In the genomic region with DNA sequence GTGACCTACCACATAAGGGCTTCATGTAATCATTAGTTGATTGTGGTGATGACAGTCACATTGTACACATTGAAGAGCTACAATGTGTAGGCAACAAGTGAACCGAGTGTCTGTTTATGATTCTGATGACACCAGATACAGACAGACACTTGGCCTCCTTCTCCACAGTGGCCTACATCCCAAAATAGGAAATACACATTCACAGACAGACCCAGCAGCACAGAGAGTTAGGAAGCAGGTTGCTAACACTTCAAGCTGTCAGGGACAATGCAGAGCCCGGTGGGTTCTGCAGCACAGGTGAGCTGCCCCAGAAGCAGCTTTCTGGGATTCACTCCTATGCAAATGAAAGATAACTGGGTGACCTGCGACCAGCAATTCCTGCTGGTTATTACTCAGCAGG, we compare ENCODE assay signal across 34 cellular contexts.
"Had no signal": no experiment of that assay in that cellular context is flagged by ENCODE, and none has a peak within 500 bp of the region (broad histone marks: within the 10 kb centered on the region; RNA-seq: fewer than 3 reads in every experiment).

No MANE protein-coding gene starts in this region.

- H3K36me3 ChIP-seq: MG63 had no signal

- H3K4me2 ChIP-seq: KMS-11 had no signal

- H3K27ac ChIP-seq: KMS-11 had no signal

- H3K27me3 ChIP-seq: MG63 had no signal

- H3K9ac ChIP-seq: KMS-11 had no signal

- H3K9me3 ChIP-seq: MG63 had no signal

- DNase-seq: Karpas-422, Kasumi-1, MG63, MM.1S, MV-4-11, NCI-H1048, NCI-H1092, NCI-H1092 treated with DMSO at 0.1 percent for 48 hours, NCI-H1105, NCI-H1105 treated with DMSO at 0.1 percent for 48 hours, NCI-H1417, NCI-H1417 treated with DMSO at 0.1 percent for 48 hours, NCI-H1436, NCI-H1436 treated with DMSO at 0.1 percent for 48 hours, NCI-H146, NCI-H1694, NCI-H1694 treated with DMSO at 0.1 percent for 48 hours, NCI-H187, NCI-H187 treated with DMSO at 0.1 percent for 48 hours, NCI-H1930, NCI-H2029, NCI-H2029 treated with DMSO at 0.1 percent for 48 hours, NCI-H2081, NCI-H2081 treated with DMSO at 0.1 percent for 48 hours, NCI-H2107, NCI-H2171, NCI-H2171 treated with DMSO at 0.1 percent for 48 hours, NCI-H2227 treated with DMSO at 0.1 percent for 48 hours, NCI-H226, NCI-H345, NCI-H446, NCI-H446 treated with DMSO at 0.1 percent for 48 hours, NCI-H510A had no signal

- H3K4me3 ChIP-seq: MG63 had no signal
